Comparison of ENCODE assay signal across 1 cellular context in genomic region chr19:38384209-38385027, GRCh38.
TF ChIP-seq lines count a peak whose summit lies in the region.

No MANE protein-coding gene starts in this region.

TF ChIP-seq in K562, 482 proteins besides CTCF, POLR2A, EP300 and RAD21:
- TF ChIP-seq POLR2G (IDR thresholded peaks at IDR 0.05; ENCODE audit: low read depth, low read length) (peak; percentile 50; the same call in 1 of the 2 replicates), POLR2B (IDR thresholded peaks at IDR 0.05; ENCODE audit: low read depth, partially characterized antibody) (peak; percentile 31), ZNF324 (CRISPR knock-in tag; IDR thresholded peaks at IDR 0.05) (no peak), TFAP4 (CRISPR knock-in tag; IDR thresholded peaks at IDR 0.05; ENCODE audit: borderline replicate concordance) (peak; percentile 39; the same call in 1 of the 2 replicates), POLR2AphosphoS5 (IDR thresholded peaks at IDR 0.05; ENCODE audit: control insufficient read depth, insufficient read depth, low read depth, low read length) (peak; percentile 15; the same call in 1 of the 2 replicates), EP400 (IDR thresholded peaks at IDR 0.05) (no peak), SRSF1 (IDR thresholded peaks at IDR 0.05; ENCODE audit: low read depth, low read length) (no peak), HDGF (IDR thresholded peaks at IDR 0.05) (no peak), ETS1 (conservative IDR thresholded peaks at IDR 0.05; ENCODE audit: control insufficient read depth, low read depth, low read length) (0 out of 2 replicates have a peak, but pooled peaks have one; percentile 39), ZNF311 (CRISPR knock-in tag; IDR thresholded peaks at IDR 0.05) (no peak), RREB1 (CRISPR knock-in tag; IDR thresholded peaks at IDR 0.05) (no peak), L3MBTL2 (IDR thresholded peaks at IDR 0.05) (no peak), PKNOX1 (IDR thresholded peaks at IDR 0.05) (0 out of 2 replicates have a peak, but pooled peaks have one; percentile 40), ZNF592 (IDR thresholded peaks at IDR 0.05) (no peak), RBFOX2 (IDR thresholded peaks at IDR 0.05; ENCODE audit: low read depth, low read length) (peak; percentile 53; the same call in 1 of the 2 replicates), SMC3 (conservative IDR thresholded peaks at IDR 0.05; ENCODE audit: insufficient read depth, low read depth, low read length) (0 out of 2 replicates have a peak, but pooled peaks have one; percentile 34), SP1 (CRISPR knock-in tag; IDR thresholded peaks at IDR 0.05) (0 out of 2 replicates have a peak, but pooled peaks have one; percentile 5), NONO (IDR thresholded peaks at IDR 0.05; ENCODE audit: low read depth in 2 of 2, low read length in 1 of 2) (0 out of 4 replicates have a peak, but pooled peaks of 1 of the 2 experiments have one; percentile 18), NR2F6 (CRISPR knock-in tag; IDR thresholded peaks at IDR 0.05) (no peak), JUNB (CRISPR knock-in tag; conservative IDR thresholded peaks at IDR 0.05) (no peak), NFIX (CRISPR knock-in tag; IDR thresholded peaks at IDR 0.05; ENCODE audit: low read depth) (no peak), ATF7 (IDR thresholded peaks at IDR 0.05) (peak; percentile 64), SUPT5H (IDR thresholded peaks at IDR 0.05) (0 out of 2 replicates have a peak, but pooled peaks have one; percentile 34), PRDM10 (IDR thresholded peaks at IDR 0.05; ENCODE audit: partially characterized antibody) (peak; percentile 95)
